ENCODE assay signal across 8 cellular contexts in genomic region chr19:4063369-4064072, GRCh38. TPM values are rescaled to one million over a fixed set of nuclear protein-coding genes. Genes with fewer than 3 reads are reported as not detected.
DNase-seq lines count a peak whose midpoint lies in the region; ATAC-seq and TF ChIP-seq lines count a peak whose summit lies in the region.

No MANE protein-coding gene starts in this region.

- peak overlapping the region; percentile 84 for H3K4me3 Mint-ChIP-seq in activated CD8-positive, alpha-beta T cell treated with anti-CD3 and anti-CD28 coated beads, Interleukin-2, amount 10 ng/mL, durations not matched to agents 7 days and 5 days

- peaks cover 34% of the 10 kb centered on the region for H3K4me1 Mint-ChIP-seq in activated CD8-positive, alpha-beta T cell treated with anti-CD3 and anti-CD28 coated beads, Interleukin-2, amount 10 ng/mL, durations not matched to agents 7 days and 5 days (ENCODE audit: low read depth)

- peak overlapping the region; percentile 67 for H3K9ac ChIP-seq in iPS-18a (ENCODE audit: low read length)

- H3K27me3 Mint-ChIP-seq in activated CD8-positive, alpha-beta T cell treated with anti-CD3 and anti-CD28 coated beads, Interleukin-2, amount 10 ng/mL, durations not matched to agents 7 days and 5 days (ENCODE audit: low read depth), result no peaks in the 10 kb centered on the region

- in situ Hi-C loops in KBM-7 (cut with MboI; ENCODE audit: low pct_unique_long_range_greater_than_20kb, low sequenced_read_pairs), result no loop called here

- H3K4me3 ChIP-seq in iPS-18a (ENCODE audit: low read length) (peak overlapping the region; percentile 68), stomach (peak overlapping the region; percentile 89 to 100 (median 94))

- peaks cover 15% of the 10 kb centered on the region for H3K36me3 Mint-ChIP-seq in activated CD8-positive, alpha-beta T cell treated with anti-CD3 and anti-CD28 coated beads, Interleukin-2, amount 10 ng/mL, durations not matched to agents 7 days and 5 days (ENCODE audit: low read depth)

- DNase-seq in DMS53 (lab: John Stamatoyannopoulos, UW) (peak; percentile 71), DMS53 treated with DMSO at 0.1 percent for 48 hours (lab: John Stamatoyannopoulos, UW; ENCODE audit: unreplicated experiment) (no peak), stomach (no peak), cerebellar nuclear complex (lab: John Stamatoyannopoulos, UW) (no peak), KBM-7 (no peak), Ammon's horn (ENCODE audit: low spot score) (no peak)
- DNase-seq in activated CD8-positive, alpha-beta T cell treated with anti-CD3 and anti-CD28 coated beads, Interleukin-2, amount 10 ng/mL, durations not matched to agents 7 days and 5 days, result no peak

- CTCF ChIA-PET in activated CD8-positive, alpha-beta T cell treated with anti-CD3 and anti-CD28 coated beads, Interleukin-2, amount 10 ng/mL, durations not matched to agents 7 days and 5 days (lab: Charles Lee), result interaction anchor here (1.5 kb wide), 1 partner anchor 76 kb away, joined by 5 read pairs; no protein-coding TSS in a partner anchor

- WGBS in stomach, 5 donors, result 19 to 27% (median 25%) methylated on average over 12 to 24 of the region's 24 CpGs

- POLR2A ChIA-PET in activated CD8-positive, alpha-beta T cell treated with anti-CD3 and anti-CD28 coated beads, Interleukin-2, amount 10 ng/mL, durations not matched to agents 7 days and 5 days (lab: Charles Lee), result no interaction called here

- no peak for TF ChIP-seq EP300 in stomach (IDR thresholded peaks at IDR 0.05)

- H3K27me3 ChIP-seq in iPS-18a (ENCODE audit: control insufficient read depth, insufficient read depth, low read length) (peaks cover 17% of the 10 kb centered on the region), stomach (no peaks in the 10 kb centered on the region)

- TF ChIP-seq CTCF in stomach (IDR thresholded peaks at IDR 0.05), result peak in 1 of 7 experiments; percentile 19

- no peaks in the 10 kb centered on the region for H3K36me3 ChIP-seq in iPS-18a (ENCODE audit: control insufficient read depth, low read depth, low read length)
- peaks cover 0 to 18% (median 0%) of the 10 kb centered on the region in 4 donors for H3K36me3 ChIP-seq in stomach

- H3K4me1 ChIP-seq in iPS-18a (ENCODE audit: control insufficient read depth, low read depth, low read length), result peaks cover 5% of the 10 kb centered on the region
- H3K4me1 ChIP-seq in stomach, result peaks cover 65 to 74% (median 68%) of the 10 kb centered on the region in 4 donors

- H3K9me3 ChIP-seq in iPS-18a (ENCODE audit: control insufficient read depth, low read depth, low read length) (no peaks in the 10 kb centered on the region), stomach (no peaks in the 10 kb centered on the region)

- intact Hi-C loops in stomach (cut with DNase I; ENCODE audit: low total_unique reads), result no loop called here

- H3K9me3 Mint-ChIP-seq in activated CD8-positive, alpha-beta T cell treated with anti-CD3 and anti-CD28 coated beads, Interleukin-2, amount 10 ng/mL, durations not matched to agents 7 days and 5 days (ENCODE audit: insufficient read depth), result no peaks in the 10 kb centered on the region

- no peak for ATAC-seq in activated CD8-positive, alpha-beta T cell treated with anti-CD3 and anti-CD28 coated beads, Interleukin-2, amount 10 ng/mL, durations not matched to agents 7 days and 5 days

- H3K27ac ChIP-seq in iPS-18a (ENCODE audit: low read length) (no peak overlapping the region), stomach (peak overlapping the region; percentile 95 to 100 (median 98))

- no peak for TF ChIP-seq POLR2A in stomach (IDR thresholded peaks at IDR 0.05)

- H3K27ac Mint-ChIP-seq in activated CD8-positive, alpha-beta T cell treated with anti-CD3 and anti-CD28 coated beads, Interleukin-2, amount 10 ng/mL, durations not matched to agents 7 days and 5 days, result peak overlapping the region; percentile 86

RNA-seq across cellular contexts. Expression of gene ZBTB7A, which starts 3.2 kb away (rescaled TPM):
- 10 to 100 TPM; 59.1 to 63.1 TPM for total RNA-seq in activated CD8-positive, alpha-beta T cell treated with anti-CD3 and anti-CD28 coated beads, Interleukin-2, amount 10 ng/mL, durations not matched to agents 7 days and 5 days
- total RNA-seq in stomach, result 100 to 1,000 TPM in 2 of 5 donors, 10 to 100 TPM in 3; 11.2 to 274 (median 66.8) TPM
- 10 to 100 TPM in 2 of 3 donors, 1 to 10 TPM in 1; 8.0 to 14.4 (median 12.0) TPM for polyA plus RNA-seq in stomach

RNA-seq across cellular contexts. Expression of gene PIAS4, which starts 56.0 kb away (rescaled TPM):
- 10 to 100 TPM; 34.2 to 35.6 TPM for total RNA-seq in activated CD8-positive, alpha-beta T cell treated with anti-CD3 and anti-CD28 coated beads, Interleukin-2, amount 10 ng/mL, durations not matched to agents 7 days and 5 days
- 10 to 100 TPM in 4 of 5 donors, 1 to 10 TPM in 1; 9.3 to 93.6 (median 37.5) TPM for total RNA-seq in stomach
- 10 to 100 TPM in 1 of 3 donors, 1 to 10 TPM in 2; 6.6 to 14.8 (median 9.3) TPM for polyA plus RNA-seq in stomach
